26 cellular contexts compared by ENCODE assay signal in the genomic region with DNA sequence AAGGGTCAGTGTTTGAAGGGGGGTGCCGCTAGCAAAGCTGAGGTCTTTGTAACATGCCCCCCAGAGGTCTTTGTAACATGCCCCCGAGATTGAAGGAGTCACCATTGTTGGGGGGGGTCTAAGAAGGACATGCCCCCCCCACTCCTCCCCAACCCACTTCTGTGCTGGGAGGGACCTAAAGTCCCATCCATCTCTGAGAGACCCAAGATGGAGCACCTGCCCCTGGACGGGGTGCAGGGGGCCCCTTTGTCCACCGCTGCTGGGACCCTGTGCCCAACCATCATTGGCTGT. TPM values are rescaled to one million over a fixed set of nuclear protein-coding genes. Genes with fewer than 3 reads are reported as not detected.
"Had no signal": no experiment of that assay in that cellular context is flagged by ENCODE, and none has a peak within 500 bp of the region (broad histone marks: within the 10 kb centered on the region; RNA-seq: fewer than 3 reads in every experiment).

No MANE protein-coding gene starts in this region.

- H3K4me3 ChIP-seq: heart right ventricle, spleen, testis, tibial nerve, upper lobe of right lung, vagina had no signal

- H3K9me3 ChIP-seq: heart right ventricle, spleen, testis, tibial nerve, upper lobe of right lung, vagina had no signal

- H3K27ac ChIP-seq: heart right ventricle, spleen, testis, tibial nerve, upper lobe of right lung, vagina had no signal

- FAIRE-seq: endometrium, frontal cortex had no signal

- DNase-seq: effector memory CD4-positive, alpha-beta T cell; heart right ventricle; islet precursor cell; mammary epithelial cell; naive thymus-derived CD4-positive, alpha-beta T cell; nephron progenitor cell; spleen; stimulated activated CD4-positive, alpha-beta T cell treated with anti-CD3 and anti-CD28 coated beads, Interleukin-15, amount 100 ng/mL, for 24 hours; stimulated activated CD4-positive, alpha-beta T cell treated with anti-CD3 and anti-CD28 coated beads, Interleukin-1b, Interleukin-23, amount 100 ng/mL, for 48 hours; stimulated activated CD4-positive, alpha-beta T cell treated with anti-CD3 and anti-CD28 coated beads, Interleukin-4, amount 100 ng/mL, for 4 hours; stimulated activated naive B cell treated with anti-CD40 and anti-IgM and Interleukin-4, amounts not matched to agents 10 μg/mL and 1 μg/mL and 100 μg/mL, for 72 hours; stimulated activated naive CD8-positive, alpha-beta T cell treated with anti-CD3 and anti-CD28 coated beads, Interleukin-15, amount 100 ng/mL, for 72 hours; testis; upper lobe of right lung had no signal

- ATAC-seq: esophagus mucosa; naive thymus-derived CD4-positive, alpha-beta T cell; stimulated activated naive B cell treated with anti-CD40 and anti-IgM and Interleukin-4, amounts not matched to agents 10 μg/mL and 1 μg/mL and 100 μg/mL, for 72 hours; upper lobe of right lung had no signal

- H3K27me3 ChIP-seq: testis, vagina had no signal

RNA-seq across cellular contexts. Expression of gene ASIC4, which starts 5.9 kb away (rescaled TPM):
- total RNA-seq: esophagus mucosa, glomerular endothelial cell, mesenteric fat pad, mononuclear cell, pulmonary artery endothelial cell, skeletal muscle tissue, subcutaneous adipose tissue, vagina had no signal
- polyA plus RNA-seq: fibroblast of lung; heart right ventricle; naive thymus-derived CD4-positive, alpha-beta T cell had no signal

RNA-seq across cellular contexts. Expression of gene TMEM198, which starts 35.4 kb away (rescaled TPM):
- total RNA-seq: mononuclear cell, pulmonary artery endothelial cell had no signal
- polyA plus RNA-seq: naive thymus-derived CD4-positive, alpha-beta T cell had no signal
